ENCODE assay signal across 15 cellular contexts in genomic region chr4:2051086-2051485, GRCh38.
"Had no signal": no experiment of that assay in that cellular context is flagged by ENCODE, and none has a peak within 500 bp of the region (broad histone marks: within the 10 kb centered on the region; RNA-seq: fewer than 3 reads in every experiment).

No MANE protein-coding gene starts in this region.

- DNase-seq: activated CD4-positive, alpha-beta T cell treated with anti-CD3 and anti-CD28 coated beads for 36 hours; activated CD4-positive, alpha-beta T cell treated with anti-CD3 and anti-CD28 coated beads, Interleukin-2, amount 50 U/mL, for 48 hours; activated naive CD8-positive, alpha-beta T cell treated with anti-CD3 and anti-CD28 coated beads for 36 hours; amniotic stem cell; erythroblast; foreskin melanocyte; lower lobe of right lung; occipital lobe; SK-N-SH; stimulated activated naive CD8-positive, alpha-beta T cell treated with anti-CD3 and anti-CD28 coated beads, Interleukin-15, Interleukin-2, amounts not matched to agents 100 U/mL and 50 U/mL, for 24 hours had no signal

- H3K9me3 Mint-ChIP-seq: activated naive CD8-positive, alpha-beta T cell treated with anti-CD3 and anti-CD28 coated beads for 36 hours; mesothelial cell of epicardium; natural killer cell treated with Interleukin-12 subunit alpha and Interleukin-12 subunit beta and Interleukin-15 and Interleukin-18, amount 100 ng/mL, for 72 hours; T-helper 2 cell treated with Interferon-gamma antibody and Interleukin-4, amounts not matched to agents 5 μg/mL and 100 μg/mL, for 36 hours had no signal

- ATAC-seq: activated CD4-positive, alpha-beta T cell treated with anti-CD3 and anti-CD28 coated beads for 36 hours; lower lobe of right lung; natural killer cell treated with Interleukin-12 subunit alpha and Interleukin-12 subunit beta and Interleukin-15 and Interleukin-18, amount 100 ng/mL, for 72 hours; stimulated activated naive CD8-positive, alpha-beta T cell treated with anti-CD3 and anti-CD28 coated beads, Interleukin-15, Interleukin-2, amounts not matched to agents 100 U/mL and 50 U/mL, for 24 hours had no signal

- H3K4me1 Mint-ChIP-seq: activated CD4-positive, alpha-beta T cell treated with anti-CD3 and anti-CD28 coated beads for 36 hours; activated naive CD8-positive, alpha-beta T cell treated with anti-CD3 and anti-CD28 coated beads for 36 hours had no signal

- FAIRE-seq: TTC549 had no signal

- H3K36me3 Mint-ChIP-seq: activated naive CD8-positive, alpha-beta T cell treated with anti-CD3 and anti-CD28 coated beads for 36 hours; natural killer cell treated with Interleukin-12 subunit alpha and Interleukin-12 subunit beta and Interleukin-15 and Interleukin-18, amount 100 ng/mL, for 72 hours had no signal

- H3K4me2 ChIP-seq: SK-N-SH had no signal

- H3K27ac Mint-ChIP-seq: activated CD4-positive, alpha-beta T cell treated with anti-CD3 and anti-CD28 coated beads for 36 hours; activated naive CD8-positive, alpha-beta T cell treated with anti-CD3 and anti-CD28 coated beads for 36 hours; mesothelial cell of epicardium; natural killer cell treated with Interleukin-12 subunit alpha and Interleukin-12 subunit beta and Interleukin-15 and Interleukin-18, amount 100 ng/mL, for 72 hours; T-helper 2 cell treated with Interferon-gamma antibody and Interleukin-4, amounts not matched to agents 5 μg/mL and 100 μg/mL, for 36 hours had no signal

- H3K4me1 ChIP-seq: lower lobe of right lung had no signal

- H3K27ac ChIP-seq: lower lobe of right lung, tibial nerve had no signal

- H3K4me3 ChIP-seq: lower lobe of right lung, tibial nerve had no signal

- H3K4me3 Mint-ChIP-seq: activated CD4-positive, alpha-beta T cell treated with anti-CD3 and anti-CD28 coated beads for 36 hours; activated naive CD8-positive, alpha-beta T cell treated with anti-CD3 and anti-CD28 coated beads for 36 hours; mesothelial cell of epicardium; natural killer cell treated with Interleukin-12 subunit alpha and Interleukin-12 subunit beta and Interleukin-15 and Interleukin-18, amount 100 ng/mL, for 72 hours; T-helper 2 cell treated with Interferon-gamma antibody and Interleukin-4, amounts not matched to agents 5 μg/mL and 100 μg/mL, for 36 hours had no signal

- H3K9ac ChIP-seq: SK-N-SH had no signal

- H3K36me3 ChIP-seq: lower lobe of right lung, tibial nerve had no signal

- H3K9me3 ChIP-seq: lower lobe of right lung, SK-N-SH, tibial nerve had no signal
